In the genomic region with DNA sequence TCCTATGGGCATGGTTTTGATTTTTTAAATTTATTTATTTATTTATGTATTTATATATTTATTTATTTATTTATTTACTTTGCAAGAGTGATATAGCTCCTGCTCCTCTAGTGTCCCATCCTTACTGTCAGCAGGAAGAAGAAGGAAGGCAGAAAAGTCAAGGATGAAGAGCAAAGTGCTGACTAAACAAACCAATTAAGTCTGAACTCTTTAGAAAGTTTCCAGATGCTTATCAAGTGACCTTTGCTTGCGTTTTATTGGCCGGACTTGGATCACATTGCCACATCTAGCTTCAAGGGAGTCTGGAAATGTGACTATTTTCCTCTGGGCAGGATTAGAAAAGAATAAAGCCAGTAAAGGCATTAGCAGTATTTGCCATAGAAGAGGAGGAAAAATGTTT, we compare ENCODE assay signal across 26 cellular contexts. TPM values are rescaled to one million over a fixed set of nuclear protein-coding genes. Genes with fewer than 3 reads are reported as not detected.
"Had no signal": no experiment of that assay in that cellular context is flagged by ENCODE, and none has a peak within 500 bp of the region (broad histone marks: within the 10 kb centered on the region; RNA-seq: fewer than 3 reads in every experiment).

No MANE protein-coding gene starts in this region.

- DNase-seq: colonic mucosa; cortex of kidney; effector CD8-positive, alpha-beta T cell; effector memory CD8-positive, alpha-beta T cell; endodermal cell; erythroblast; esophagus squamous epithelium; foreskin fibroblast; foreskin melanocyte; gastrocnemius medialis; glutamatergic neuron; head of caudate nucleus; heart right ventricle; hippocampal formation; left cardiac atrium; left lung; left ventricle myocardium superior; lower lobe of right lung; mesenchymal stem cell; mucosa of descending colon; naive B cell had no signal

- FAIRE-seq: endometrium, islet of Langerhans, keratinocyte had no signal

- H3K4me3 ChIP-seq: colonic mucosa, esophagus squamous epithelium, gastrocnemius medialis, heart right ventricle, left lung, lower lobe of right lung, mucosa of descending colon had no signal

- H3K4me1 ChIP-seq: colonic mucosa, esophagus squamous epithelium, gastrocnemius medialis, heart right ventricle, left lung, lower lobe of right lung had no signal

- H3K36me3 ChIP-seq: colonic mucosa, esophagus squamous epithelium, gastrocnemius medialis, heart right ventricle, left lung, lower lobe of right lung had no signal

- H3K9me3 ChIP-seq: colonic mucosa, esophagus squamous epithelium, gastrocnemius medialis, left lung, lower lobe of right lung, mucosa of descending colon had no signal

- H3K27ac ChIP-seq: colonic mucosa, epithelial cell of prostate, esophagus squamous epithelium, gastrocnemius medialis, heart right ventricle, left lung, lower lobe of right lung had no signal

- ATAC-seq: effector memory CD8-positive, alpha-beta T cell; esophagus mucosa; gastrocnemius medialis; heart right ventricle; left cardiac atrium; left lung; left ventricle myocardium superior; lower lobe of right lung; mucosa of descending colon had no signal

- H3K27me3 ChIP-seq: colonic mucosa, gastrocnemius medialis, heart right ventricle, left lung had no signal

RNA-seq across cellular contexts. Expression of gene OR4B1, which starts 8.7 kb away (rescaled TPM):
- polyA plus RNA-seq: heart right ventricle, keratinocyte had no signal

RNA-seq across cellular contexts. Expression of gene OR4X2, which starts 37.0 kb away (rescaled TPM):
- polyA plus RNA-seq: heart right ventricle, keratinocyte had no signal

RNA-seq across cellular contexts. Expression of gene OR4X1, which starts 55.8 kb away (rescaled TPM):
- polyA plus RNA-seq: heart right ventricle, keratinocyte had no signal
